In the genomic region with DNA sequence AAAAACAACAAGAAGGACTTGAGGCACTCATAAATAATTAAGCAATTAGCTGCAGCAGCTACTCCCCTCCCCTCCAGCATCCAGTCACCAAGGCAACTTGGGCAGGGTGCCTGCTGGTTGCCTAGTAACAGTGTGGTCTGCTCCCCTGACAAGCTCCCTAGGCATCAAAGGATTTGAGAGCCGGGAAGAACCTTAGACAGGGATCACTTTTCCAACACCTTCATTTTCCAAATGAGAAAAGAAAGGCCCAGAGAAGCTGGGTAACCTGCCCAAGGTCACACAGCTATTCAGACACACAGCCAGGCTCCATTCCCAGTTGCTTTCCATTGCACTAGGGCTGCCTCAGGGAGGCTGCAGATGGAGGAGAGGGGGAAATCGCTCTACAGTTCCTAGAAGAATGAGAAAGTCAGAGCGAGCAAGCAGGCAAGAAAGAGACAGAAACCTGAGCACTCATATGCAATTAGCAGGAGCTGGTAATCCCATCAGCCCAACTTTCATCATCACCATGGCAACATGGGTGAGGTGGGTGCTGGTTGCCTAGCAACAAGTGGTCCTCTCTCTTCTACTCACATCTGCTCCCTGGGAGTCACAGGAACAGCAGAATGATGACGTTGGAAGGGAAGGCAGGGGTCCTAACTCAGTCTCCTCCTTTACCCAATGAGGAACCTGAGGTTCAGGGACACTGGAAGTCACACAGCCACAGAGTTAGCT, we compare ENCODE assay signal across 10 cellular contexts. TPM values are rescaled to one million over a fixed set of nuclear protein-coding genes. Genes with fewer than 3 reads are reported as not detected.
DNase-seq lines count a peak whose midpoint lies in the region; ATAC-seq and TF ChIP-seq lines count a peak whose summit lies in the region.
"Had no signal": no experiment of that assay in that cellular context is flagged by ENCODE, and none has a peak within 500 bp of the region (broad histone marks: within the 10 kb centered on the region; RNA-seq: fewer than 3 reads in every experiment).

No MANE protein-coding gene starts in this region.

- H3K9ac ChIP-seq in GM23248 (no peak overlapping the region), NT2/D1 (ENCODE audit: insufficient read length, low read depth) (no peak overlapping the region)

- peak overlapping the region in 1 of 2 donors; percentile 18 for H3K4me3 ChIP-seq in CD4-positive, alpha-beta memory T cell (ENCODE audit: low read length in 2 of 2)
- no peak overlapping the region for H3K4me3 ChIP-seq in GM23248
- no peak overlapping the region for H3K4me3 ChIP-seq in NT2/D1 (ENCODE audit: insufficient read length, low read depth)
- H3K4me3 ChIP-seq in WERI-Rb-1 (ENCODE audit: low read depth, low read length), result no peak overlapping the region

- H3K36me3 ChIP-seq in CD4-positive, alpha-beta memory T cell (ENCODE audit: insufficient read depth, low read length), result no peaks in the 10 kb centered on the region
- H3K36me3 ChIP-seq in GM23248 (ENCODE audit: low read depth) (no peaks in the 10 kb centered on the region), NT2/D1 (ENCODE audit: insufficient read depth, insufficient read length, low read length) (no peaks in the 10 kb centered on the region), WERI-Rb-1 (no peaks in the 10 kb centered on the region)

- H3K27me3 Mint-ChIP-seq in CD4-positive, alpha-beta memory T cell, result no peaks in the 10 kb centered on the region

- H3K79me2 ChIP-seq in GM23248 (ENCODE audit: insufficient read depth), result no peaks in the 10 kb centered on the region

- H3K36me3 Mint-ChIP-seq in CD4-positive, alpha-beta memory T cell, result peaks cover 0 to 13% of the 10 kb centered on the region in 2 donors

- peak overlapping the region; percentile 30 for H3K27ac ChIP-seq in CD4-positive, alpha-beta memory T cell (ENCODE audit: low read depth, low read length)
- no peak overlapping the region for H3K27ac ChIP-seq in GM23248
- H3K27ac ChIP-seq in WERI-Rb-1, result no peak overlapping the region

- peak overlapping the region in 5 of 7 donors; percentile 74 to 94 (median 89) for H3K27ac Mint-ChIP-seq in CD4-positive, alpha-beta memory T cell

- in situ Hi-C loops in GM23248 (cut with MboI), result no loop called here

- 71 to 77% methylated on average over 4 of the region's 4 CpGs for WGBS in GM23248 (ENCODE audit: low coverage in 1 of 2, low lambda C conversion rate in 2 of 2, missing lambda C conversion rate in 2 of 2), 2 experiments

- H2AFZ ChIP-seq in GM23248, result no peak overlapping the region

- CTCF ChIA-PET in CD4-positive, alpha-beta memory T cell (lab: Charles Lee; ENCODE audit: partially characterized antibody), result interaction anchor here (0.8 to 7.9 kb wide), 14 partner anchors 9 to 1094 kb away, joined by 3 to 100 read pairs (median 5); no protein-coding TSS in a partner anchor

- H3K4me2 ChIP-seq in GM23248 (ENCODE audit: unreplicated experiment), result no peak overlapping the region

- H3F3A ChIP-seq in GM23248 (ENCODE audit: insufficient read depth), result peaks cover 8% of the 10 kb centered on the region; the same call in 1 of the 2 replicates

- intact Hi-C loops in CD4-positive, alpha-beta memory T cell (cut with micrococcal nuclease), result loop anchor here (1.0 kb wide), 2 partner anchors 17 to 131 kb away; no protein-coding TSS in a partner anchor

- peak overlapping the region in 2 of 8 donors; percentile 36 to 45 for H3K4me3 Mint-ChIP-seq in CD4-positive, alpha-beta memory T cell

- no peak for TF ChIP-seq CTCF in WERI-Rb-1 (IDR thresholded peaks at IDR 0.05; ENCODE audit: low read depth, low read length)

- POLR2A ChIA-PET in CD4-positive, alpha-beta memory T cell (lab: Charles Lee; ENCODE audit: partially characterized antibody), result interaction anchor here (0.6 to 2.5 kb wide), 9 partner anchors 9 to 145 kb away, joined by 3 to 20 read pairs (median 4); no protein-coding TSS in a partner anchor

- H3K4me1 Mint-ChIP-seq in CD4-positive, alpha-beta memory T cell, result peaks cover 30 to 57% (median 45%) of the 10 kb centered on the region in 4 donors

- no peaks in the 10 kb centered on the region for H4K20me1 ChIP-seq in GM23248 (ENCODE audit: insufficient read depth)

- no peaks in the 10 kb centered on the region for H3K9me3 Mint-ChIP-seq in CD4-positive, alpha-beta memory T cell

- DNase-seq in CD4-positive, alpha-beta memory T cell, result peak in 4 of 5 donors; percentile 30 to 53 (median 44)
- DNase-seq in GM23248, result peak; percentile 34
- DNase-seq in NT2/D1 (ENCODE audit: low read depth, low spot score), result peak; percentile 88
- DNase-seq in iPS DF 19.7 (ENCODE audit: low read depth, low spot score), result peak; percentile 83
- DNase-seq in stimulated activated CD4-positive, alpha-beta T cell treated with anti-CD3 and anti-CD28 coated beads, Interleukin-4, amount 100 ng/mL, for 1 hour, result no peak
- no peak for DNase-seq in WERI-Rb-1
- DNase-seq: NCI-H510A had no signal

- H3K27me3 ChIP-seq in CD4-positive, alpha-beta memory T cell (ENCODE audit: insufficient read depth, low read length), result no peaks in the 10 kb centered on the region
- H3K27me3 ChIP-seq in GM23248 (replicated peaks; ENCODE audit: insufficient read depth) (peaks cover 14% of the 10 kb centered on the region; the same call in 1 of the 2 replicates), NT2/D1 (ENCODE audit: insufficient read depth, insufficient read length) (peaks cover 14% of the 10 kb centered on the region), WERI-Rb-1 (ENCODE audit: insufficient read depth, low read depth, severe bottlenecking) (no peaks in the 10 kb centered on the region)

- H3K9me2 ChIP-seq in GM23248 (ENCODE audit: insufficient read depth), result no peaks in the 10 kb centered on the region

- no peaks in the 10 kb centered on the region for H3K9me3 ChIP-seq in CD4-positive, alpha-beta memory T cell (ENCODE audit: control insufficient read depth in 1 of 2, low read length in 2 of 2)
- H3K9me3 ChIP-seq in GM23248 (ENCODE audit: low read depth), result no peaks in the 10 kb centered on the region
- no peaks in the 10 kb centered on the region for H3K9me3 ChIP-seq in NT2/D1 (ENCODE audit: insufficient read depth, low read length)
- no peaks in the 10 kb centered on the region for H3K9me3 ChIP-seq in WERI-Rb-1 (ENCODE audit: severe bottlenecking)

- no peak for ATAC-seq in HG02763 (IDR thresholded peaks at IDR 0.05; ENCODE audit: unreplicated experiment)
- ATAC-seq in HG02840 (IDR thresholded peaks at IDR 0.05; ENCODE audit: low FRiP score, unreplicated experiment), result no peak
- ATAC-seq: esophagus mucosa had no signal

- peaks cover 51% of the 10 kb centered on the region for H3K4me1 ChIP-seq in CD4-positive, alpha-beta memory T cell (ENCODE audit: insufficient read depth, low read length)
- H3K4me1 ChIP-seq in GM23248 (ENCODE audit: insufficient read depth) (peaks cover 10% of the 10 kb centered on the region; the same call in 1 of the 2 replicates), NT2/D1 (ENCODE audit: insufficient read depth, insufficient read length) (peaks cover 5% of the 10 kb centered on the region)

RNA-seq across cellular contexts. Expression of a gene that starts 3.6 kb away (rescaled TPM):
- total RNA-seq in CD4-positive, alpha-beta memory T cell, result 10 to 100 TPM; 51.5 to 58.7 TPM
- 10 to 100 TPM; 40.7 to 55.1 TPM for polyA plus RNA-seq in CD4-positive, alpha-beta memory T cell
- total RNA-seq in GM23248 (2014; rRNA removed; shearing (Covaris generic)), result 1.1 TPM in 2 replicates
- 0.79 and 1.1 TPM in 2 replicates for polyA plus RNA-seq in GM23248 (2016; fragmentation: Nextera tagmentation; extraction: Ambion mirVana)

RNA-seq across cellular contexts. Expression of a gene that starts 24.9 kb away (rescaled TPM):
- under 1 TPM; 0.17 to 0.38 TPM for total RNA-seq in CD4-positive, alpha-beta memory T cell
- polyA plus RNA-seq in CD4-positive, alpha-beta memory T cell, result 1 to 10 TPM in 1 of 2 donors, under 1 TPM in 1; 0.79 to 1.4 TPM
- not detected in 2 replicates for total RNA-seq in GM23248 (2014; rRNA removed; shearing (Covaris generic))
- polyA plus RNA-seq in GM23248 (2016; fragmentation: Nextera tagmentation; extraction: Ambion mirVana), result 0.10 TPM in 1 of 2 replicates, not detected in the other

RNA-seq across cellular contexts. Expression of a gene that starts 56.2 kb away (rescaled TPM):
- total RNA-seq in CD4-positive, alpha-beta memory T cell, result under 1 TPM; 0.20 to 0.33 TPM
- 1 to 10 TPM in 1 of 2 donors, under 1 TPM in 1; 0.18 to 2.6 TPM for polyA plus RNA-seq in CD4-positive, alpha-beta memory T cell
- not detected in 2 replicates for total RNA-seq in GM23248 (2014; rRNA removed; shearing (Covaris generic))
- not detected in 2 replicates for polyA plus RNA-seq in GM23248 (2016; fragmentation: Nextera tagmentation; extraction: Ambion mirVana)
- total RNA-seq: esophagus mucosa had no signal

Comparison
In these comparisons a context has a peak if more than half of its experiments do, and no peak if none do; other contexts are left out.
1. DNase-seq: peak in CD4-positive, alpha-beta memory T cell (4 of 5), GM23248 (single experiment), NT2/D1 (single experiment) and iPS DF 19.7 (single experiment); none in stimulated activated CD4-positive, alpha-beta T cell treated with anti-CD3 and anti-CD28 coated beads, Interleukin-4, amount 100 ng/mL, for 1 hour (single experiment) and WERI-Rb-1 (single experiment).
2. RNA of a gene that starts 3.6 kb away (total RNA-seq): 51.5 to 58.7 TPM in CD4-positive, alpha-beta memory T cell; 1.1 TPM in GM23248; every median in the first group is over 10 times any median in the second.